Comparison of ENCODE assay signal across 33 cellular contexts in the genomic region with DNA sequence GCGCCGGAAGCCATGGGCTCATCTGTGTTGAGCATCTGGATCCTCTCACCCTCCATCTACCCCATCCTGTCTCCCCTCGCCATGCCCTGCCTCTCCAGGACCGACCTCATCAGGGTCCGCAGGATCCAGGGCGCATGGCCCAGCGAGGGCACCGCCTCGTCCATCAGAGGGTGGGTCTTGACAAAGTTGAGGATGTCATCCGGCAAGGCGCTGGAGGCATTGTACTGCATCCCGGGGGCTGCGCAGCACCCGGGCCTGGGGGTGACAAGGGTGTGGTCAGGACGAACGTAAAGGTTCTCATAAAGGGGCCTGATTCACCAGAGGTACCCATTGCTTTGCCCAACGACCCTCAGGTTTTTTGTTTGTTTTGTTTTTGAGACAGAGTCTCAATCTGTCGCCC. TPM values are rescaled to one million over a fixed set of nuclear protein-coding genes. Genes with fewer than 3 reads are reported as not detected.
"Had no signal": no experiment of that assay in that cellular context is flagged by ENCODE, and none has a peak within 500 bp of the region (broad histone marks: within the 10 kb centered on the region; RNA-seq: fewer than 3 reads in every experiment).

No MANE protein-coding gene starts in this region.

- H3K4me1 Mint-ChIP-seq: activated naive CD8-positive, alpha-beta T cell treated with anti-CD3 and anti-CD28 coated beads, Interleukin-2, amount 50 U/mL, for 24 hours; activated T-helper 17 cell treated with anti-CD3 and anti-CD28 coated beads, Interleukin-2, amount 50 U/mL, for 72 hours had no signal

- H3K36me3 Mint-ChIP-seq: activated naive CD4-positive, alpha-beta T cell treated with anti-CD3 and anti-CD28 coated beads, Interleukin-2, amount 50 U/mL, for 72 hours had no signal

- H3K27ac Mint-ChIP-seq: activated CD8-positive, alpha-beta T cell treated with anti-CD3 and anti-CD28 coated beads for 36 hours; activated naive CD4-positive, alpha-beta T cell treated with anti-CD3 and anti-CD28 coated beads for 36 hours; activated naive CD4-positive, alpha-beta T cell treated with anti-CD3 and anti-CD28 coated beads, Interleukin-2, amount 50 U/mL, for 72 hours; activated naive CD8-positive, alpha-beta T cell treated with anti-CD3 and anti-CD28 coated beads, Interleukin-2, amount 50 U/mL, for 24 hours; activated T-helper 17 cell treated with anti-CD3 and anti-CD28 coated beads, Interleukin-2, amount 50 U/mL, for 72 hours; effector memory CD8-positive, alpha-beta T cell; T-helper 17 cell; T-helper 2 cell treated with Interferon-gamma antibody and Interleukin-4, amounts not matched to agents 5 μg/mL and 100 μg/mL, for 36 hours had no signal

- H3K4me3 Mint-ChIP-seq: activated CD8-positive, alpha-beta T cell treated with anti-CD3 and anti-CD28 coated beads for 36 hours; activated naive CD4-positive, alpha-beta T cell treated with anti-CD3 and anti-CD28 coated beads for 36 hours; activated naive CD8-positive, alpha-beta T cell treated with anti-CD3 and anti-CD28 coated beads, Interleukin-2, amount 50 U/mL, for 24 hours; activated T-cell treated with anti-CD3 and anti-CD28 coated beads, Interleukin-2, amount 50 U/mL, for 4 hours; activated T-helper 17 cell treated with anti-CD3 and anti-CD28 coated beads, Interleukin-2, amount 50 U/mL, for 72 hours; effector memory CD8-positive, alpha-beta T cell; T-helper 17 cell; T-helper 2 cell treated with Interferon-gamma antibody and Interleukin-4, amounts not matched to agents 5 μg/mL and 100 μg/mL, for 36 hours had no signal

- H3K9me3 Mint-ChIP-seq: activated CD8-positive, alpha-beta T cell treated with anti-CD3 and anti-CD28 coated beads for 36 hours; activated naive CD4-positive, alpha-beta T cell treated with anti-CD3 and anti-CD28 coated beads for 36 hours; activated naive CD8-positive, alpha-beta T cell treated with anti-CD3 and anti-CD28 coated beads, Interleukin-2, amount 50 U/mL, for 24 hours; activated T-cell treated with anti-CD3 and anti-CD28 coated beads, Interleukin-2, amount 50 U/mL, for 4 hours; activated T-helper 17 cell treated with anti-CD3 and anti-CD28 coated beads, Interleukin-2, amount 50 U/mL, for 72 hours; T-helper 2 cell treated with Interferon-gamma antibody and Interleukin-4, amounts not matched to agents 5 μg/mL and 100 μg/mL, for 36 hours had no signal

- DNase-seq: activated CD4-positive, alpha-beta T cell treated with anti-CD3 and anti-CD28 coated beads for 48 hours; activated CD4-positive, alpha-beta T cell treated with anti-CD3 and anti-CD28 coated beads, Interleukin-2, amount 50 U/mL, for 1 hour; activated CD4-positive, alpha-beta T cell treated with anti-CD3 and anti-CD28 coated beads, Interleukin-2, amount 50 U/mL, for 48 hours; activated CD8-positive, alpha-beta memory T cell treated with anti-CD3 and anti-CD28 coated beads for 24 hours; activated CD8-positive, alpha-beta T cell treated with anti-CD3 and anti-CD28 coated beads for 36 hours; activated effector memory CD4-positive, alpha-beta T cell treated with Interleukin-2 at 50 U/mL for 16 hours; activated gamma-delta T cell treated with Interleukin-2 at 50 U/mL for 16 hours; activated naive CD4-positive, alpha-beta T cell treated with anti-CD3 and anti-CD28 coated beads for 36 hours; activated naive CD8-positive, alpha-beta T cell treated with anti-CD3 and anti-CD28 coated beads, Interleukin-2, amount 50 U/mL, for 24 hours; activated T-cell treated with anti-CD3 and anti-CD28 coated beads, Interleukin-2, amount 50 U/mL, for 4 hours; adrenal gland; amygdala; aorta; body of pancreas; caudate nucleus; cortex of kidney; dermis blood vessel endothelial cell; effector CD4-positive, alpha-beta T cell; effector memory CD8-positive, alpha-beta T cell; esophagus squamous epithelium; foreskin melanocyte; head of caudate nucleus; T-helper 1 cell; T-helper 17 cell; T1000 had no signal

- ATAC-seq: activated CD8-positive, alpha-beta T cell treated with anti-CD3 and anti-CD28 coated beads for 36 hours; activated naive CD4-positive, alpha-beta T cell treated with anti-CD3 and anti-CD28 coated beads, Interleukin-2, amount 50 U/mL, for 72 hours; activated naive CD8-positive, alpha-beta T cell treated with anti-CD3 and anti-CD28 coated beads, Interleukin-2, amount 50 U/mL, for 24 hours; activated T-cell treated with anti-CD3 and anti-CD28 coated beads, Interleukin-2, amount 50 U/mL, for 4 hours; activated T-helper 17 cell treated with anti-CD3 and anti-CD28 coated beads, Interleukin-2, amount 50 U/mL, for 72 hours; body of pancreas; effector memory CD8-positive, alpha-beta T cell; gastroesophageal sphincter; T-helper 17 cell had no signal

RNA-seq across cellular contexts. Expression of a gene that starts 9.5 kb away (rescaled TPM):
- total RNA-seq: activated CD8-positive, alpha-beta T cell treated with anti-CD3 and anti-CD28 coated beads for 36 hours; activated naive CD4-positive, alpha-beta T cell treated with anti-CD3 and anti-CD28 coated beads, Interleukin-2, amount 50 U/mL, for 72 hours had no signal

RNA-seq across cellular contexts. Expression of a gene that starts 10.2 kb away (rescaled TPM):
- total RNA-seq: chondrocyte, fibroblast of lung, fibroblast of villous mesenchyme had no signal

RNA-seq across cellular contexts. Expression of a gene that starts 15.0 kb away (rescaled TPM):
- total RNA-seq: chondrocyte, fibroblast of lung, fibroblast of villous mesenchyme, T-helper 17 cell had no signal

RNA-seq across cellular contexts. Expression of a gene that starts 31.7 kb away (rescaled TPM):
- total RNA-seq: activated naive CD4-positive, alpha-beta T cell treated with anti-CD3 and anti-CD28 coated beads for 36 hours; endothelial cell of umbilical vein; T-helper 17 cell had no signal
